3 cellular contexts compared by ENCODE assay signal in the genomic region with DNA sequence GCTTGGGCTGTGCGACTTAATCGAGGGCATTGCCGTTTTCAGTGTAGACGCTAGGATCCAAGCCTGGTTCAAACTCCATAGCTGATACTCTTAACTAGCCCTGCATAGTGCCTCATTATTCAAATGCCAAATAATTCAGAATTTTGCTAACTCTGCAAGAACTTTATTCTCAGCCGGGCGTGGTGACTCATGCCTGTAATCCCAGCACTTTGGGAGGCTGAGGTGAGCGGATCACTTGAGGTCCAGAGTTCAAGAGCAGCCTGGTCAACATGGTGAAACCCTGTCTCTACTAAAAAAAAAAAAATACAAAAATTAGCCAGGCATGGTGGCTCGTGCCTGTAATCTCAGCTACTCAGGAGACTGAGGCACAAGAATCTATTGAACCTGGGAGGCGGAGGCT.
TF ChIP-seq lines count a peak whose summit lies in the region.

No MANE protein-coding gene starts in this region.

TF ChIP-seq in A549, 52 proteins besides CTCF, POLR2A, EP300 and RAD21:
- peak; percentile 15 for TF ChIP-seq MAFK (IDR thresholded peaks at IDR 0.05; ENCODE audit: partially characterized antibody)

TF ChIP-seq in K562, 482 proteins besides CTCF, POLR2A, EP300 and RAD21:
- TF ChIP-seq C11orf30 (IDR thresholded peaks at IDR 0.05; ENCODE audit: low read depth) (0 out of 2 replicates have a peak, but pooled peaks have one; percentile 31), ZNF316 (IDR thresholded peaks at IDR 0.05) (0 out of 2 replicates have a peak, but pooled peaks have one; percentile 20)

TF ChIP-seq in HepG2, 621 proteins besides CTCF, POLR2A, EP300 and RAD21:
- TF ChIP-seq, protein P1, sequence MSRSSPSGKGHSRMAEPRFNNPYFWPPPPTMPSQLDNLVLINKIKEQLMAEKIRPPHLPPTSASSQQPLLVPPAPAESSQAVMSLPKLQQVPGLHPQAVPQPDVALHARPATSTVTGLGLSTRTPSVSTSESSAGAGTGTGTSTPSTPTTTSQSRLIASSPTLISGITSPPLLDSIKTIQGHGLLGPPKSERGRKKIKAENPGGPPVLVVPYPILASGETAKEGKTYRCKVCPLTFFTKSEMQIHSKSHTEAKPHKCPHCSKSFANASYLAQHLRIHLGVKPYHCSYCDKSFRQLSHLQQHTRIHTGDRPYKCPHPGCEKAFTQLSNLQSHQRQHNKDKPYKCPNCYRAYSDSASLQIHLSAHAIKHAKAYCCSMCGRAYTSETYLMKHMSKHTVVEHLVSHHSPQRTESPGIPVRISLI (CRISPR knock-in tag; IDR thresholded peaks at IDR 0.05; ENCODE audit: borderline replicate concordance), result peak; percentile 57; the same call in 1 of the 2 replicates
- TF ChIP-seq, protein P2, sequence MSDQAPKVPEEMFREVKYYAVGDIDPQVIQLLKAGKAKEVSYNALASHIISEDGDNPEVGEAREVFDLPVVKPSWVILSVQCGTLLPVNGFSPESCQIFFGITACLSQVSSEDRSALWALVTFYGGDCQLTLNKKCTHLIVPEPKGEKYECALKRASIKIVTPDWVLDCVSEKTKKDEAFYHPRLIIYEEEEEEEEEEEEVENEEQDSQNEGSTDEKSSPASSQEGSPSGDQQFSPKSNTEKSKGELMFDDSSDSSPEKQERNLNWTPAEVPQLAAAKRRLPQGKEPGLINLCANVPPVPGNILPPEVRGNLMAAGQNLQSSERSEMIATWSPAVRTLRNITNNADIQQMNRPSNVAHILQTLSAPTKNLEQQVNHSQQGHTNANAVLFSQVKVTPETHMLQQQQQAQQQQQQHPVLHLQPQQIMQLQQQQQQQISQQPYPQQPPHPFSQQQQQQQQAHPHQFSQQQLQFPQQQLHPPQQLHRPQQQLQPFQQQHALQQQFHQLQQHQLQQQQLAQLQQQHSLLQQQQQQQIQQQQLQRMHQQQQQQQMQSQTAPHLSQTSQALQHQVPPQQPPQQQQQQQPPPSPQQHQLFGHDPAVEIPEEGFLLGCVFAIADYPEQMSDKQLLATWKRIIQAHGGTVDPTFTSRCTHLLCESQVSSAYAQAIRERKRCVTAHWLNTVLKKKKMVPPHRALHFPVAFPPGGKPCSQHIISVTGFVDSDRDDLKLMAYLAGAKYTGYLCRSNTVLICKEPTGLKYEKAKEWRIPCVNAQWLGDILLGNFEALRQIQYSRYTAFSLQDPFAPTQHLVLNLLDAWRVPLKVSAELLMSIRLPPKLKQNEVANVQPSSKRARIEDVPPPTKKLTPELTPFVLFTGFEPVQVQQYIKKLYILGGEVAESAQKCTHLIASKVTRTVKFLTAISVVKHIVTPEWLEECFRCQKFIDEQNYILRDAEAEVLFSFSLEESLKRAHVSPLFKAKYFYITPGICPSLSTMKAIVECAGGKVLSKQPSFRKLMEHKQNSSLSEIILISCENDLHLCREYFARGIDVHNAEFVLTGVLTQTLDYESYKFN (CRISPR knock-in tag; conservative IDR thresholded peaks at IDR 0.05), result 0 out of 2 replicates have a peak, but pooled peaks have one; percentile 13
- TF ChIP-seq FOSL1 (CRISPR knock-in tag; IDR thresholded peaks at IDR 0.05; ENCODE audit: borderline replicate concordance) (peak; percentile 55; the same call in 1 of the 2 replicates), FOSL2 (CRISPR knock-in tag; IDR thresholded peaks at IDR 0.05) (peak; percentile 84), HNF4A (CRISPR knock-in tag; IDR thresholded peaks at IDR 0.05) (peak; percentile 31; the same call in 1 of the 2 replicates), MAFF (IDR thresholded peaks at IDR 0.05; ENCODE audit: low read depth, low read length) (peak; percentile 68), MAFK (conservative IDR thresholded peaks at IDR 0.05 in 1 of 2, IDR thresholded peaks at IDR 0.05 in 1 of 2; ENCODE audit: low read length in 2 of 2) (peak; percentile 76 to 79), JUND (CRISPR knock-in tag; IDR thresholded peaks at IDR 0.05) (0 out of 2 replicates have a peak, but pooled peaks have one; percentile 30)
- TF ChIP-seq, protein P3, sequence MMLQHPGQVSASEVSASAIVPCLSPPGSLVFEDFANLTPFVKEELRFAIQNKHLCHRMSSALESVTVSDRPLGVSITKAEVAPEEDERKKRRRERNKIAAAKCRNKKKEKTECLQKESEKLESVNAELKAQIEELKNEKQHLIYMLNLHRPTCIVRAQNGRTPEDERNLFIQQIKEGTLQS (CRISPR knock-in tag; IDR thresholded peaks at IDR 0.05), result peak; percentile 53
